ENCODE assay signal across 8 cellular contexts in the genomic region with DNA sequence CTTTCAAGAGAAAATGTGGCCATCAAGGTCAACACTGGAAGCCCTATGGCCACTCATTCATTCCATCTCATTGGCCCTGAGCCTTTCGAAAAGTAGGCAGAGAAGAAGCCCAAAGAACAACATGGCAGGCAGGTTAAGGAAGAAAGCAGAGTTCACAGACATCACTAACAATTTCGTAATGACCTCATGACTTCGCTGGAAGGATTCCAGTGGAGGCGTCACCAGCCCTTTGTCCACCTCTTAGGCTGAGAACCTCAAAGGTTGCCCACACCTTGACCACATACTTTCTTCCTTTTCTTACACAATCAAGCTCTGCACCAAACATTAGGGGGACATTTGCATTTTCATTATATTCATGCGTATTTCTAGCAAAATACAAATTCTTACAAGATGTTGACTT.
DNase-seq lines count a peak whose midpoint lies in the region; ATAC-seq, FAIRE-seq and TF ChIP-seq lines count a peak whose summit lies in the region.
"Not testable (repeated sequence)": the region's sequence is repeated elsewhere in the genome, so short reads cannot be mapped to it uniquely, and the experiment has no call there.

No MANE protein-coding gene starts in this region.

- not testable (repeated sequence) for H4K8ac ChIP-seq in IMR-90 (ENCODE audit: low read depth in 2 of 2, low read length in 2 of 2); mesenchymal stem cell (ENCODE audit: low read length)

- TF ChIP-seq CTCF in Calu3 (IDR thresholded peaks at IDR 0.05; ENCODE audit: unreplicated experiment); IMR-90 (conservative IDR thresholded peaks at IDR 0.05; ENCODE audit: low read depth, low read length); Peyer's patch (IDR thresholded peaks at IDR 0.05); K562 (IDR thresholded peaks at IDR 0.05 in 2 of 3, conservative IDR thresholded peaks at IDR 0.05 in 1 of 3; ENCODE audit: insufficient read depth in 2 of 3, low read depth in 1 of 3, low read length in 3 of 3); thyroid gland (IDR thresholded peaks at IDR 0.05): not testable (repeated sequence)

- WGBS in IMR-90 (ENCODE audit: extremely low coverage in 2 of 2, insufficient read length in 1 of 2), 2 experiments = no CpG with 5 or more reads among the region's 5 CpGs
- WGBS in K562 (ENCODE audit: insufficient coverage, low coverage, missing lambda C conversion rate) = 44% methylated on average over 2 of the region's 5 CpGs
- 86% methylated on average over 2 of the region's 5 CpGs for WGBS in mesenchymal stem cell
- 93 to 98% methylated on average over 5 of the region's 5 CpGs for WGBS in thyroid gland, 2 donors

- not testable (repeated sequence) for H2BK12ac ChIP-seq in mesenchymal stem cell (ENCODE audit: low read length in 2 of 2)

- not testable (repeated sequence) for H3K4me1 Mint-ChIP-seq in Calu3 (ENCODE audit: low read depth, unreplicated experiment); activated T-helper 17 cell treated with anti-CD3 and anti-CD28 coated beads, Interleukin-2, amount 50 U/mL, for 72 hours

- not testable (repeated sequence) for TF ChIP-seq POLR2A in IMR-90 (IDR thresholded peaks at IDR 0.05; ENCODE audit: low read depth, low read length); Peyer's patch (IDR thresholded peaks at IDR 0.05); K562 (conservative IDR thresholded peaks at IDR 0.05); thyroid gland (IDR thresholded peaks at IDR 0.05)

- peak overlapping the region; percentile 56 for H3K27ac Mint-ChIP-seq in Calu3 (ENCODE audit: unreplicated experiment)
- H3K27ac Mint-ChIP-seq in activated T-helper 17 cell treated with anti-CD3 and anti-CD28 coated beads, Interleukin-2, amount 50 U/mL, for 72 hours = not testable (repeated sequence)

- H3K27me3 ChIP-seq in IMR-90 (ENCODE audit: control insufficient read depth, insufficient read depth, low read length); Peyer's patch; K562 (ENCODE audit: control insufficient read depth in 2 of 2, insufficient read depth in 2 of 2, low read length in 2 of 2); mesenchymal stem cell (ENCODE audit: control insufficient read depth in 1 of 2, insufficient read depth in 1 of 2, low read length in 2 of 2); thyroid gland: not testable (repeated sequence)

- not testable (repeated sequence) for H2BK120ac ChIP-seq in IMR-90 (ENCODE audit: low read depth, low read length); mesenchymal stem cell (ENCODE audit: low read depth, low read length)

- not testable (repeated sequence) for H3K4me2 ChIP-seq in IMR-90 (ENCODE audit: low read depth, low read length); K562 (ENCODE audit: insufficient read depth, low read length); mesenchymal stem cell (ENCODE audit: low read length, poor library complexity, severe bottlenecking)

- not testable (repeated sequence) for H3K36me3 ChIP-seq in IMR-90 (ENCODE audit: control insufficient read depth, insufficient read depth, low read length); Peyer's patch; K562 (ENCODE audit: control insufficient read depth, insufficient read depth, low read length); mesenchymal stem cell (ENCODE audit: control insufficient read depth in 1 of 2, insufficient read depth in 2 of 2, low read depth in 1 of 2, low read length in 2 of 2); thyroid gland

- ATAC-seq in IMR-90 (ENCODE audit: low read depth); activated T-helper 17 cell treated with anti-CD3 and anti-CD28 coated beads, Interleukin-2, amount 50 U/mL, for 72 hours (replicated peaks): not testable (repeated sequence)
- peak; percentile 11; the same call in 2 of the 3 replicates for ATAC-seq in K562

- in situ Hi-C loops in IMR-90 (cut with MboI; ENCODE audit: low sequenced_read_pairs) = not testable (repeated sequence)
- in situ Hi-C loops in K562 (cut with MboI) = loop anchor here (25.0 kb wide), 1 partner anchor 517 kb away; a partner anchor contains a TSS

- peaks cover 55% of the 10 kb centered on the region for H3K79me2 ChIP-seq in K562 (ENCODE audit: control insufficient read depth, insufficient read depth, low read length)

- not testable (repeated sequence) for H3K36me3 Mint-ChIP-seq in Calu3 (ENCODE audit: insufficient read depth, unreplicated experiment)
- H3K36me3 Mint-ChIP-seq in activated T-helper 17 cell treated with anti-CD3 and anti-CD28 coated beads, Interleukin-2, amount 50 U/mL, for 72 hours (ENCODE audit: low read depth) = peaks cover 14% of the 10 kb centered on the region

- TF ChIP-seq EP300 in K562 (IDR thresholded peaks at IDR 0.05; ENCODE audit: low read length) = not testable (repeated sequence)

- H3K14ac ChIP-seq in IMR-90 (replicated peaks; ENCODE audit: low read depth, low read length); mesenchymal stem cell (ENCODE audit: low read length in 2 of 2): not testable (repeated sequence)

- not testable (repeated sequence) for H2AFZ ChIP-seq in IMR-90 (replicated peaks; ENCODE audit: low read length, poor library complexity); K562 (ENCODE audit: low read depth, low read length); mesenchymal stem cell (ENCODE audit: low read depth, low read length)

- H3K27ac ChIP-seq in IMR-90 (ENCODE audit: insufficient read depth, low read length) (peak overlapping the region; percentile 40; the same call in 1 of the 2 replicates), Peyer's patch (peak overlapping the region in 3 of 4 donors; percentile 34 to 55 (median 43)), K562 (ENCODE audit: extremely low read depth, low read depth, low read length) (peak overlapping the region; percentile 51; the same call in 2 of the 3 replicates), epithelial cell of prostate (peak overlapping the region; percentile 32), thyroid gland (peak overlapping the region in 2 of 3 donors; percentile 24 to 51)
- H3K27ac ChIP-seq in mesenchymal stem cell (ENCODE audit: low read length, poor library complexity, severe bottlenecking) = not testable (repeated sequence)

- H2BK15ac ChIP-seq in IMR-90 (ENCODE audit: low read depth, low read length); mesenchymal stem cell (ENCODE audit: low read depth, poor library complexity, severe bottlenecking): not testable (repeated sequence)

- H2BK5ac ChIP-seq in IMR-90 (ENCODE audit: low read depth, low read length, poor library complexity, severe bottlenecking); mesenchymal stem cell (ENCODE audit: low read depth, low read length, poor library complexity, severe bottlenecking): not testable (repeated sequence)

- not testable (repeated sequence) for H3K9me3 Mint-ChIP-seq in Calu3 (ENCODE audit: low read depth, unreplicated experiment); activated T-helper 17 cell treated with anti-CD3 and anti-CD28 coated beads, Interleukin-2, amount 50 U/mL, for 72 hours

- not testable (repeated sequence) for H2AK5ac ChIP-seq in IMR-90 (ENCODE audit: low read depth, low read length); mesenchymal stem cell (ENCODE audit: low read length, severe bottlenecking)

- not testable (repeated sequence) for H3K23ac ChIP-seq in IMR-90 (ENCODE audit: low read depth, low read length); mesenchymal stem cell (ENCODE audit: low read length in 2 of 2)

- not testable (repeated sequence) for H3K27me3 Mint-ChIP-seq in Calu3 (ENCODE audit: unreplicated experiment); activated T-helper 17 cell treated with anti-CD3 and anti-CD28 coated beads, Interleukin-2, amount 50 U/mL, for 72 hours

- not testable (repeated sequence) for H3K79me1 ChIP-seq in IMR-90 (ENCODE audit: low read depth in 1 of 2, low read length in 2 of 2); mesenchymal stem cell (replicated peaks; ENCODE audit: low read length, poor library complexity, severe bottlenecking)

- not testable (repeated sequence) for H3K56ac ChIP-seq in IMR-90 (ENCODE audit: extremely low read depth, insufficient read depth, low read length)

- H3K18ac ChIP-seq in IMR-90 (ENCODE audit: low read depth, low read length); mesenchymal stem cell (ENCODE audit: low read depth in 1 of 2, low read length in 2 of 2): not testable (repeated sequence)

- not testable (repeated sequence) for H3K4me3 ChIP-seq in IMR-90 (ENCODE audit: insufficient read depth, low read depth, low read length); Peyer's patch; K562; mesenchymal stem cell (ENCODE audit: insufficient read depth in 1 of 2, low read depth in 1 of 2, low read length in 2 of 2); thyroid gland (replicated peaks in 1 of 3)

- not testable (repeated sequence) for H3K4ac ChIP-seq in IMR-90 (ENCODE audit: low read depth, low read length); mesenchymal stem cell (ENCODE audit: low read depth in 1 of 2, low read length in 2 of 2)

- H3K4me3 Mint-ChIP-seq in Calu3 (ENCODE audit: low read depth, unreplicated experiment) = not testable (repeated sequence)
- H3K4me3 Mint-ChIP-seq in activated T-helper 17 cell treated with anti-CD3 and anti-CD28 coated beads, Interleukin-2, amount 50 U/mL, for 72 hours = peak overlapping the region; percentile 19

- not testable (repeated sequence) for H4K91ac ChIP-seq in IMR-90 (ENCODE audit: insufficient read depth, low read depth, low read length); mesenchymal stem cell (ENCODE audit: low read length)

- H2BK20ac ChIP-seq in IMR-90 (ENCODE audit: low read depth, low read length) = not testable (repeated sequence)

- not testable (repeated sequence) for TF ChIP-seq RAD21 in IMR-90 (IDR thresholded peaks at IDR 0.05; ENCODE audit: low read length); K562 (CRISPR knock-in tag; conservative IDR thresholded peaks at IDR 0.05 in 1 of 2, IDR thresholded peaks at IDR 0.05 in 1 of 2)

- intact Hi-C loops in Calu3 (cut with micrococcal nuclease; ENCODE audit: unreplicated experiment); IMR-90 (cut with micrococcal nuclease); K562 (cut with micrococcal nuclease); thyroid gland (cut with DNase I): not testable (repeated sequence)

- dilution Hi-C loops in IMR-90 (cut with HindIII; ENCODE audit: low sequenced_read_pairs, unreplicated experiment) = not testable (repeated sequence)

- H3K4me1 ChIP-seq in IMR-90 (ENCODE audit: control insufficient read depth, insufficient read depth, low read length); Peyer's patch; K562 (replicated peaks in 1 of 2; ENCODE audit: control insufficient read depth in 2 of 2, insufficient read depth in 2 of 2, low read length in 2 of 2); mesenchymal stem cell (ENCODE audit: control insufficient read depth, insufficient read depth, low read depth, low read length); thyroid gland: not testable (repeated sequence)

- peaks cover 58% of the 10 kb centered on the region for H4K20me1 ChIP-seq in IMR-90 (ENCODE audit: insufficient read depth, low read length)
- not testable (repeated sequence) for H4K20me1 ChIP-seq in K562 (replicated peaks; ENCODE audit: control insufficient read depth, insufficient read depth, low read length)

- CTCF ChIA-PET in Calu3 (lab: Charles Lee); IMR-90 (lab: Yijun Ruan, JAX); K562 (lab: Yijun Ruan, JAX; ENCODE audit: low intra/inter-chr PET ratio): not testable (repeated sequence)

- H3K9me3 ChIP-seq in IMR-90 (ENCODE audit: control insufficient read depth, insufficient read depth, low read length); Peyer's patch; K562 (replicated peaks; ENCODE audit: control insufficient read depth, insufficient read depth, low read depth, low read length); mesenchymal stem cell (ENCODE audit: control insufficient read depth, low read length); thyroid gland: not testable (repeated sequence)

- not testable (repeated sequence) for DNase-seq in Calu3; IMR-90; Peyer's patch; K562 (ENCODE audit: extremely low read depth in 1 of 4, low spot score in 3 of 4); epithelial cell of prostate (ENCODE audit: low read depth, low spot score); mesenchymal stem cell; thyroid gland

- not testable (repeated sequence) for BruUV-seq in Calu3 (replicated peaks; lab: Mats Ljungman, UMichigan); K562 (replicated peaks; lab: Mats Ljungman, UMichigan)
- BruUV-seq in IMR-90 (replicated peaks; lab: Mats Ljungman, UMichigan) = TSS peak; percentile 1

- H3K9me1 ChIP-seq in IMR-90 (ENCODE audit: insufficient read depth, low read length); K562 (ENCODE audit: control insufficient read depth, insufficient read depth, low read length): not testable (repeated sequence)

- H3K9ac ChIP-seq in IMR-90 (ENCODE audit: low read depth, low read length); K562 (ENCODE audit: insufficient read depth in 1 of 2, low read depth in 2 of 2, low read length in 2 of 2): not testable (repeated sequence)
- peak overlapping the region; percentile 38 for H3K9ac ChIP-seq in mesenchymal stem cell (ENCODE audit: low read length)

- H4K5ac ChIP-seq in IMR-90 (ENCODE audit: low read depth, low read length) = not testable (repeated sequence)

- peak; percentile 75 for FAIRE-seq in K562 (lab: Jason Lieb, UNC)

- POLR2A ChIA-PET in IMR-90 (lab: Charles Lee; ENCODE audit: unreplicated experiment); K562 (lab: Yijun Ruan, JAX): not testable (repeated sequence)

- H2AK9ac ChIP-seq in IMR-90 (replicated peaks; ENCODE audit: low read depth, low read length, poor library complexity) = not testable (repeated sequence)
